ENCODE assay signal across 12 cellular contexts in the genomic region with DNA sequence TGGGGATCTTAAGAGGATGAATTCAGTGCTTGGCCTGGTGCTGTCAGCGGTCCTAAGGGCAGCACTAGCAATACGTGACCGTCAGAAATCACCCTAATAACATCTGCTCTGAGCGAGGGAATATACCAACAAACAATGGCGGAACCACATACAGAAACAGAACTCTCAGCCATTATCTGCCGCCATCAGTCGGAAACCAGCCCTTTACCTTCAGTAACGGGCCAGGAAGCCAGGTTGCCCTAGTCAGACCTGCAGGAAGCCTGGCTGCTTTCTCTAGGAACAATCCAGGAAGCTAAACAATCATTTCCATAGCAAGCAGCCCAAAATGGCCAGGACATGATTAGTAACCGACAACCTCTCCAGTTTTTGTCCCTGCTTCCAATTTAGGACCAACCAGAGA. TPM values are rescaled to one million over a fixed set of nuclear protein-coding genes. Genes with fewer than 3 reads are reported as not detected.
DNase-seq lines count a peak whose midpoint lies in the region; ATAC-seq, FAIRE-seq and TF ChIP-seq lines count a peak whose summit lies in the region.
"Had no signal": no experiment of that assay in that cellular context is flagged by ENCODE, and none has a peak within 500 bp of the region (broad histone marks: within the 10 kb centered on the region; RNA-seq: fewer than 3 reads in every experiment).

No MANE protein-coding gene starts in this region.

- intact Hi-C loops in PC-9 (cut with micrococcal nuclease; ENCODE audit: unreplicated experiment) = no loop called here
- intact Hi-C loops in posterior vena cava (cut with DNase I) = no loop called here
- intact Hi-C loops in HepG2 (cut with micrococcal nuclease; ENCODE audit: unreplicated experiment) = no loop called here

- no peaks in the 10 kb centered on the region for H3K9me3 Mint-ChIP-seq in activated T-cell treated with anti-CD3 and anti-CD28 coated beads, Interleukin-2, amount 50 U/mL, for 24 hours

- H3K4me2 ChIP-seq in PC-9 (no peak overlapping the region), HepG2 (ENCODE audit: low read depth, low read length) (no peak overlapping the region)

- in situ Hi-C loops in HepG2 (cut with HindIII; ENCODE audit: extremely low pct_ligation_motif_present, low pct_unique_long_range_greater_than_20kb) = no loop called here

- H3K9me3 ChIP-seq in PC-9 (ENCODE audit: insufficient read depth, low read depth) = no peaks in the 10 kb centered on the region
- H3K9me3 ChIP-seq in effector memory CD4-positive, alpha-beta T cell (ENCODE audit: control insufficient read depth, low read length) = no peaks in the 10 kb centered on the region
- H3K9me3 ChIP-seq in gastroesophageal sphincter = no peaks in the 10 kb centered on the region
- H3K9me3 ChIP-seq in HepG2 (ENCODE audit: low read length) = no peaks in the 10 kb centered on the region
- H3K9me3 ChIP-seq: left ventricle myocardium inferior had no signal

- no peak overlapping the region for H2AFZ ChIP-seq in PC-9
- no peak overlapping the region for H2AFZ ChIP-seq in HepG2 (ENCODE audit: low read length)

- peak overlapping the region; percentile 27; the same call in 1 of the 2 replicates for H3K27ac ChIP-seq in PC-9
- H3K27ac ChIP-seq in effector memory CD4-positive, alpha-beta T cell (ENCODE audit: insufficient read depth, low read length, poor library complexity, severe bottlenecking) = peak overlapping the region; percentile 24
- H3K27ac ChIP-seq in gastroesophageal sphincter = no peak overlapping the region
- no peak overlapping the region for H3K27ac ChIP-seq in HepG2 (ENCODE audit: extremely low read length, insufficient read depth, low read length)
- H3K27ac ChIP-seq: left ventricle myocardium inferior had no signal

- peaks cover 27% of the 10 kb centered on the region for H3F3A ChIP-seq in PC-9 (ENCODE audit: insufficient read depth, low read depth)

- WGBS in gastroesophageal sphincter (ENCODE audit: low coverage in 1 of 2), 2 donors = 47 to 78% methylated on average over 3 to 4 of the region's 9 CpGs
- 95% methylated on average over 9 of the region's 9 CpGs for WGBS in HepG2 (ENCODE audit: low lambda C conversion rate)

- no peak for TF ChIP-seq POLR2A in gastroesophageal sphincter (IDR thresholded peaks at IDR 0.05)
- TF ChIP-seq POLR2A in HepG2 (IDR thresholded peaks at IDR 0.05; ENCODE audit: insufficient read depth in 1 of 2, low read depth in 2 of 2, low read length in 2 of 2) = no peak

- CTCF ChIA-PET in PC-9 (lab: Charles Lee) = no interaction called here
- CTCF ChIA-PET in HepG2 (lab: Yijun Ruan, JAX; ENCODE audit: low intra/inter-chr PET ratio, low total read pairs) = no interaction called here

- H3K27ac Mint-ChIP-seq in activated T-cell treated with anti-CD3 and anti-CD28 coated beads, Interleukin-2, amount 50 U/mL, for 24 hours = peak overlapping the region; percentile 75

- H3K36me3 ChIP-seq in PC-9 (ENCODE audit: low read depth) (peaks cover 14% of the 10 kb centered on the region), gastroesophageal sphincter (peaks cover 0 to 17% of the 10 kb centered on the region in 2 donors), HepG2 (replicated peaks in 1 of 2; ENCODE audit: control insufficient read depth in 1 of 2, insufficient read depth in 2 of 2, low read length in 2 of 2) (peaks cover 13 to 21% of the 10 kb centered on the region in 2 experiments; a peak in 4 of 5 replicates)
- H3K36me3 ChIP-seq in effector memory CD4-positive, alpha-beta T cell (ENCODE audit: control insufficient read depth, insufficient read depth, low read length) = peaks cover 14% of the 10 kb centered on the region

- TF ChIP-seq EP300 in gastroesophageal sphincter (IDR thresholded peaks at IDR 0.05) = no peak
- TF ChIP-seq EP300 in HepG2 (IDR thresholded peaks at IDR 0.05; ENCODE audit: low read depth in 2 of 2, low read length in 2 of 2) = no peak
- TF ChIP-seq EP300 in HepG2 (CRISPR knock-in tag; IDR thresholded peaks at IDR 0.05; ENCODE audit: borderline replicate concordance) = no peak

- no peaks in the 10 kb centered on the region for H3K27me3 Mint-ChIP-seq in activated T-cell treated with anti-CD3 and anti-CD28 coated beads, Interleukin-2, amount 50 U/mL, for 24 hours

- peaks cover 95% of the 10 kb centered on the region for H3K36me3 Mint-ChIP-seq in activated T-cell treated with anti-CD3 and anti-CD28 coated beads, Interleukin-2, amount 50 U/mL, for 24 hours (ENCODE audit: low read depth)

- peaks cover 63% of the 10 kb centered on the region for H4K20me1 ChIP-seq in PC-9 (ENCODE audit: insufficient read depth)
- peaks cover 32% of the 10 kb centered on the region for H4K20me1 ChIP-seq in HepG2 (ENCODE audit: insufficient read depth, low read length)

- no peak overlapping the region for H3K4me3 ChIP-seq in PC-9
- H3K4me3 ChIP-seq in effector memory CD4-positive, alpha-beta T cell (ENCODE audit: insufficient read depth, low read depth, low read length, poor library complexity, severe bottlenecking) = no peak overlapping the region
- H3K4me3 ChIP-seq in gastroesophageal sphincter = no peak overlapping the region
- H3K4me3 ChIP-seq in HepG2 (replicated peaks in 1 of 3; ENCODE audit: insufficient read depth in 1 of 3, low read depth in 2 of 3, low read length in 3 of 3) = no peak overlapping the region
- H3K4me3 ChIP-seq: left ventricle myocardium inferior had no signal

- no TSS peak for BruUV-seq in PC-9 (replicated peaks; lab: Mats Ljungman, UMichigan)
- no TSS peak for BruUV-seq in HepG2 (replicated peaks; lab: Mats Ljungman, UMichigan)

- TF ChIP-seq RAD21 in HepG2 (CRISPR knock-in tag; IDR thresholded peaks at IDR 0.05) = no peak

- peak overlapping the region; percentile 16 for H3K4me3 Mint-ChIP-seq in activated T-cell treated with anti-CD3 and anti-CD28 coated beads, Interleukin-2, amount 50 U/mL, for 24 hours

- ATAC-seq in gastroesophageal sphincter (no peak), HepG2 (no peak)

- H3K79me2 ChIP-seq in PC-9 (ENCODE audit: low read depth) = peaks cover 100% of the 10 kb centered on the region
- H3K79me2 ChIP-seq in HepG2 (ENCODE audit: insufficient read depth, low read length) = peaks cover 87% of the 10 kb centered on the region

- TF ChIP-seq CTCF in PC-9 (conservative IDR thresholded peaks at IDR 0.05) (no peak), gastroesophageal sphincter (IDR thresholded peaks at IDR 0.05) (no peak), HepG2 (CRISPR knock-in tag; IDR thresholded peaks at IDR 0.05) (no peak)

- H3K4me1 Mint-ChIP-seq in activated T-cell treated with anti-CD3 and anti-CD28 coated beads, Interleukin-2, amount 50 U/mL, for 24 hours (ENCODE audit: low read depth) = peaks cover 76% of the 10 kb centered on the region

- POLR2A ChIA-PET in PC-9 (lab: Charles Lee; ENCODE audit: unreplicated experiment) (no interaction called here), HepG2 (lab: Yijun Ruan, JAX) (no interaction called here)

- DNase-seq in activated T-cell treated with anti-CD3 and anti-CD28 coated beads, Interleukin-2, amount 50 U/mL, for 24 hours = no peak
- no peak for DNase-seq in activated T-cell treated with anti-CD3 and anti-CD28 coated beads for 4 hours
- DNase-seq in PC-9 = no peak
- DNase-seq in effector memory CD4-positive, alpha-beta T cell = peak in 1 of 3 donors; percentile 17
- peak; percentile 35 for DNase-seq in posterior vena cava (ENCODE audit: low spot score)
- DNase-seq in NCI-H128 (lab: John Stamatoyannopoulos, UW; ENCODE audit: unreplicated experiment) = no peak
- DNase-seq in HepG2 (ENCODE audit: low spot score) = no peak
- DNase-seq: foreskin melanocyte, left ventricle myocardium inferior, NCI-H1930, T1000 had no signal

- H3K9ac ChIP-seq in HepG2 (ENCODE audit: insufficient read depth, low read depth, low read length) = no peak overlapping the region

- no peaks in the 10 kb centered on the region for H3K9me2 ChIP-seq in PC-9 (ENCODE audit: insufficient read depth)

- no peak for FAIRE-seq in HepG2 (lab: Jason Lieb, UNC)

- H3K4me1 ChIP-seq in PC-9 (replicated peaks; ENCODE audit: insufficient read depth) (peaks cover 42% of the 10 kb centered on the region), gastroesophageal sphincter (peaks cover 0 to 45% (median 12%) of the 10 kb centered on the region in 3 donors), HepG2 (ENCODE audit: insufficient read depth, low read length) (peaks cover 62% of the 10 kb centered on the region)
- H3K4me1 ChIP-seq in effector memory CD4-positive, alpha-beta T cell (ENCODE audit: control insufficient read depth, insufficient read depth, low read length, poor library complexity, severe bottlenecking) = peaks cover 18% of the 10 kb centered on the region

- no peaks in the 10 kb centered on the region for H3K27me3 ChIP-seq in PC-9 (ENCODE audit: insufficient read depth, low read depth)
- no peaks in the 10 kb centered on the region for H3K27me3 ChIP-seq in effector memory CD4-positive, alpha-beta T cell (replicated peaks; ENCODE audit: control insufficient read depth, insufficient read depth, low read length, poor library complexity, severe bottlenecking)
- H3K27me3 ChIP-seq in gastroesophageal sphincter = no peaks in the 10 kb centered on the region
- H3K27me3 ChIP-seq in HepG2 (ENCODE audit: control insufficient read depth in 1 of 2, insufficient read depth in 2 of 2, low read length in 2 of 2) = no peaks in the 10 kb centered on the region; a peak in 1 of 5 replicates

RNA-seq across cellular contexts. Expression of a gene that starts 5.6 kb away (rescaled TPM):
- total RNA-seq in PC-9 (2021) (24.9 and 27.7 TPM in 2 replicates), posterior vena cava (1 to 10 TPM; 4.3 to 4.8 TPM), gastroesophageal sphincter (1 to 10 TPM; 5.8 to 7.8 (median 6.2) TPM), HepG2 (2016; rRNA removed; fragmentation: Illumina TruSeq; extraction: Trizol) (42.1 and 43.1 TPM in 2 replicates)
- 9.0 and 12.4 TPM in 2 replicates for total RNA-seq in HepG2 (2016; cell fraction: cytosol; rRNA removed; fragmentation: Illumina TruSeq; extraction: Trizol; ENCODE audit: low read depth)
- 41.3 and 41.8 TPM in 2 replicates for total RNA-seq in HepG2 (2016; cell fraction: insoluble cytoplasmic fraction; rRNA removed; fragmentation: Illumina TruSeq; extraction: Trizol)
- 34.3 and 35.7 TPM in 2 replicates for total RNA-seq in HepG2 (2016; cell fraction: membrane; rRNA removed; fragmentation: Illumina TruSeq; extraction: Trizol)
- 19.4 and 21.5 TPM in 2 replicates for total RNA-seq in HepG2 (2016; cell fraction: nucleus; rRNA removed; fragmentation: Illumina TruSeq; extraction: Trizol)
- 17.7 and 19.7 TPM in 2 replicates for polyA plus RNA-seq in HepG2 (2011; rRNA removed)
- polyA plus RNA-seq in HepG2 (2011; cell fraction: cytosol; rRNA removed) = 13.7 and 20.7 TPM in 2 replicates
- polyA plus RNA-seq in HepG2 (2011; cell fraction: nucleus; rRNA removed) = 8.9 and 10.9 TPM in 2 replicates
- 11.9 and 18.4 TPM in 2 replicates for polyA plus RNA-seq in HepG2 (2012)
- 7.6 and 8.1 TPM in 2 replicates for polyA plus RNA-seq in HepG2 (2016; cell fraction: cytosol; fragmentation: Illumina TruSeq; extraction: Trizol; ENCODE audit: low read depth)
- polyA plus RNA-seq in HepG2 (2016; cell fraction: insoluble cytoplasmic fraction; fragmentation: Illumina TruSeq; extraction: Trizol; ENCODE audit: low read depth) = 44.8 and 50.0 TPM in 2 replicates
- polyA plus RNA-seq in HepG2 (2016; cell fraction: membrane; fragmentation: Illumina TruSeq; extraction: Trizol; ENCODE audit: low read depth) = 24.5 and 25.1 TPM in 2 replicates
- 33.7 and 34.8 TPM in 2 replicates for polyA plus RNA-seq in HepG2 (2016; cell fraction: nucleus; fragmentation: Illumina TruSeq; extraction: Trizol; ENCODE audit: insufficient read depth, low read depth)
- 30.0 and 31.4 TPM in 2 replicates for polyA minus RNA-seq in HepG2 (2011; rRNA and poly(A)+ RNA removed; ENCODE audit: low replicate concordance)
- polyA minus RNA-seq in HepG2 (2011; cell fraction: cytosol; rRNA and poly(A)+ RNA removed) = 11.2 and 15.5 TPM in 2 replicates
- polyA minus RNA-seq in HepG2 (2011; cell fraction: nucleus; rRNA and poly(A)+ RNA removed) = 6.6 and 8.0 TPM in 2 replicates

RNA-seq across cellular contexts. Expression of a gene that starts 29.7 kb away (rescaled TPM):
- total RNA-seq in PC-9 (2021) = 12.5 and 12.6 TPM in 2 replicates
- total RNA-seq in posterior vena cava = 1 to 10 TPM; 4.7 to 5.6 TPM
- total RNA-seq in gastroesophageal sphincter = 1 to 10 TPM; 2.4 to 8.8 (median 5.8) TPM
- 1.4 and 1.5 TPM in 2 replicates for total RNA-seq in HepG2 (2016; rRNA removed; fragmentation: Illumina TruSeq; extraction: Trizol)
- 0.44 and 0.71 TPM in 2 replicates for total RNA-seq in HepG2 (2016; cell fraction: cytosol; rRNA removed; fragmentation: Illumina TruSeq; extraction: Trizol; ENCODE audit: low read depth)
- total RNA-seq in HepG2 (2016; cell fraction: insoluble cytoplasmic fraction; rRNA removed; fragmentation: Illumina TruSeq; extraction: Trizol) = 1.4 and 1.7 TPM in 2 replicates
- 0.99 and 1.0 TPM in 2 replicates for total RNA-seq in HepG2 (2016; cell fraction: membrane; rRNA removed; fragmentation: Illumina TruSeq; extraction: Trizol)
- total RNA-seq in HepG2 (2016; cell fraction: nucleus; rRNA removed; fragmentation: Illumina TruSeq; extraction: Trizol) = 1.7 and 2.1 TPM in 2 replicates
- 1.2 and 1.3 TPM in 2 replicates for polyA plus RNA-seq in HepG2 (2011; rRNA removed)
- 0.75 and 0.95 TPM in 2 replicates for polyA plus RNA-seq in HepG2 (2011; cell fraction: cytosol; rRNA removed)
- 2.8 and 3.0 TPM in 2 replicates for polyA plus RNA-seq in HepG2 (2011; cell fraction: nucleus; rRNA removed)
- 0.49 and 0.51 TPM in 2 replicates for polyA plus RNA-seq in HepG2 (2012)
- polyA plus RNA-seq in HepG2 (2016; cell fraction: cytosol; fragmentation: Illumina TruSeq; extraction: Trizol; ENCODE audit: low read depth) = 0.28 and 0.33 TPM in 2 replicates
- 1.3 and 1.7 TPM in 2 replicates for polyA plus RNA-seq in HepG2 (2016; cell fraction: insoluble cytoplasmic fraction; fragmentation: Illumina TruSeq; extraction: Trizol; ENCODE audit: low read depth)
- 0.65 and 0.66 TPM in 2 replicates for polyA plus RNA-seq in HepG2 (2016; cell fraction: membrane; fragmentation: Illumina TruSeq; extraction: Trizol; ENCODE audit: low read depth)
- 1.8 and 3.1 TPM in 2 replicates for polyA plus RNA-seq in HepG2 (2016; cell fraction: nucleus; fragmentation: Illumina TruSeq; extraction: Trizol; ENCODE audit: insufficient read depth, low read depth)
- 0.44 and 7.1 TPM in 2 replicates for polyA minus RNA-seq in HepG2 (2011; rRNA and poly(A)+ RNA removed; ENCODE audit: low replicate concordance)
- 1.1 TPM in 1 of 2 replicates, not detected in the other for polyA minus RNA-seq in HepG2 (2011; cell fraction: cytosol; rRNA and poly(A)+ RNA removed)
- 0.90 and 1.1 TPM in 2 replicates for polyA minus RNA-seq in HepG2 (2011; cell fraction: nucleus; rRNA and poly(A)+ RNA removed)

RNA-seq across cellular contexts. Expression of a gene that starts 37.1 kb away (rescaled TPM):
- total RNA-seq in PC-9 (2021) = 30.8 and 38.9 TPM in 2 replicates
- total RNA-seq in posterior vena cava = 100 to 1,000 TPM; 242 to 274 TPM
- total RNA-seq in gastroesophageal sphincter = 100 to 1,000 TPM; 105 to 529 (median 239) TPM
- 0.15 and 0.18 TPM in 2 replicates for total RNA-seq in HepG2 (2016; rRNA removed; fragmentation: Illumina TruSeq; extraction: Trizol)
- total RNA-seq in HepG2 (2016; cell fraction: cytosol; rRNA removed; fragmentation: Illumina TruSeq; extraction: Trizol; ENCODE audit: low read depth) = not detected in 2 replicates
- 0.10 and 0.11 TPM in 2 replicates for total RNA-seq in HepG2 (2016; cell fraction: insoluble cytoplasmic fraction; rRNA removed; fragmentation: Illumina TruSeq; extraction: Trizol)
- 0.06 and 0.07 TPM in 2 replicates for total RNA-seq in HepG2 (2016; cell fraction: membrane; rRNA removed; fragmentation: Illumina TruSeq; extraction: Trizol)
- total RNA-seq in HepG2 (2016; cell fraction: nucleus; rRNA removed; fragmentation: Illumina TruSeq; extraction: Trizol) = 0.53 and 0.68 TPM in 2 replicates
- polyA plus RNA-seq in HepG2 (2011; rRNA removed) = 0.10 and 0.11 TPM in 2 replicates
- polyA plus RNA-seq in HepG2 (2011; cell fraction: cytosol; rRNA removed) = 0.08 and 0.09 TPM in 2 replicates
- 0.28 and 0.37 TPM in 2 replicates for polyA plus RNA-seq in HepG2 (2011; cell fraction: nucleus; rRNA removed)
- polyA plus RNA-seq in HepG2 (2012) = 0.04 TPM in 2 replicates
- not detected in 2 replicates for polyA plus RNA-seq in HepG2 (2016; cell fraction: cytosol; fragmentation: Illumina TruSeq; extraction: Trizol; ENCODE audit: low read depth)
- polyA plus RNA-seq in HepG2 (2016; cell fraction: insoluble cytoplasmic fraction; fragmentation: Illumina TruSeq; extraction: Trizol; ENCODE audit: low read depth) = 0.07 and 0.11 TPM in 2 replicates
- polyA plus RNA-seq in HepG2 (2016; cell fraction: membrane; fragmentation: Illumina TruSeq; extraction: Trizol; ENCODE audit: low read depth) = not detected in 2 replicates
- polyA plus RNA-seq in HepG2 (2016; cell fraction: nucleus; fragmentation: Illumina TruSeq; extraction: Trizol; ENCODE audit: insufficient read depth, low read depth) = 0.57 and 0.65 TPM in 2 replicates
- 0.34 and 31.9 TPM in 2 replicates for polyA minus RNA-seq in HepG2 (2011; rRNA and poly(A)+ RNA removed; ENCODE audit: low replicate concordance)
- polyA minus RNA-seq in HepG2 (2011; cell fraction: cytosol; rRNA and poly(A)+ RNA removed) = 0.30 and 0.35 TPM in 2 replicates
- polyA minus RNA-seq in HepG2 (2011; cell fraction: nucleus; rRNA and poly(A)+ RNA removed) = 0.39 and 0.62 TPM in 2 replicates

RNA-seq across cellular contexts. Expression of a gene that starts 50.0 kb away (rescaled TPM):
- total RNA-seq in PC-9 (2021) (0.98 TPM in 1 of 2 replicates, not detected in the other), posterior vena cava (1 to 10 TPM; 1.8 to 3.1 TPM), gastroesophageal sphincter (1 to 10 TPM; 1.0 to 3.2 (median 2.1) TPM), HepG2 (2016; rRNA removed; fragmentation: Illumina TruSeq; extraction: Trizol) (not detected in 2 replicates)
- total RNA-seq in HepG2 (2016; cell fraction: cytosol; rRNA removed; fragmentation: Illumina TruSeq; extraction: Trizol; ENCODE audit: low read depth) = not detected in 2 replicates
- not detected in 2 replicates for total RNA-seq in HepG2 (2016; cell fraction: insoluble cytoplasmic fraction; rRNA removed; fragmentation: Illumina TruSeq; extraction: Trizol)
- not detected in 2 replicates for total RNA-seq in HepG2 (2016; cell fraction: membrane; rRNA removed; fragmentation: Illumina TruSeq; extraction: Trizol)
- not detected in 2 replicates for total RNA-seq in HepG2 (2016; cell fraction: nucleus; rRNA removed; fragmentation: Illumina TruSeq; extraction: Trizol)
- not detected in 2 replicates for polyA plus RNA-seq in HepG2 (2011; rRNA removed)
- polyA plus RNA-seq in HepG2 (2011; cell fraction: cytosol; rRNA removed) = not detected in 2 replicates
- polyA plus RNA-seq in HepG2 (2011; cell fraction: nucleus; rRNA removed) = 0.05 TPM in 1 of 2 replicates, not detected in the other
- polyA plus RNA-seq in HepG2 (2012) = not detected in 2 replicates
- polyA plus RNA-seq in HepG2 (2016; cell fraction: cytosol; fragmentation: Illumina TruSeq; extraction: Trizol; ENCODE audit: low read depth) = not detected in 2 replicates
- not detected in 2 replicates for polyA plus RNA-seq in HepG2 (2016; cell fraction: insoluble cytoplasmic fraction; fragmentation: Illumina TruSeq; extraction: Trizol; ENCODE audit: low read depth)
- polyA plus RNA-seq in HepG2 (2016; cell fraction: membrane; fragmentation: Illumina TruSeq; extraction: Trizol; ENCODE audit: low read depth) = not detected in 2 replicates
- polyA plus RNA-seq in HepG2 (2016; cell fraction: nucleus; fragmentation: Illumina TruSeq; extraction: Trizol; ENCODE audit: insufficient read depth, low read depth) = not detected in 2 replicates
- 0.09 TPM in 1 of 2 replicates, not detected in the other for polyA minus RNA-seq in HepG2 (2011; rRNA and poly(A)+ RNA removed; ENCODE audit: low replicate concordance)
- polyA minus RNA-seq in HepG2 (2011; cell fraction: cytosol; rRNA and poly(A)+ RNA removed) = not detected in 2 replicates
- polyA minus RNA-seq in HepG2 (2011; cell fraction: nucleus; rRNA and poly(A)+ RNA removed) = not detected in 2 replicates

Comparison
In these comparisons a context has a peak if more than half of its experiments do, and no peak if none do; other contexts are left out.
1. H3K27ac ChIP-seq: peak in PC-9 (single experiment) and effector memory CD4-positive, alpha-beta T cell (single experiment); none in gastroesophageal sphincter (0 of 4) and HepG2 (single experiment).
2. RNA of a gene that starts 37.1 kb away (total RNA-seq): 105 to 529 TPM in gastroesophageal sphincter, 242 to 274 TPM in posterior vena cava and 30.8 to 38.9 TPM in PC-9; 0.06 to 0.68 TPM in HepG2; every median in the first group is over 10 times any median in the second.